Comparison of ENCODE assay signal across 9 cellular contexts in the genomic region with DNA sequence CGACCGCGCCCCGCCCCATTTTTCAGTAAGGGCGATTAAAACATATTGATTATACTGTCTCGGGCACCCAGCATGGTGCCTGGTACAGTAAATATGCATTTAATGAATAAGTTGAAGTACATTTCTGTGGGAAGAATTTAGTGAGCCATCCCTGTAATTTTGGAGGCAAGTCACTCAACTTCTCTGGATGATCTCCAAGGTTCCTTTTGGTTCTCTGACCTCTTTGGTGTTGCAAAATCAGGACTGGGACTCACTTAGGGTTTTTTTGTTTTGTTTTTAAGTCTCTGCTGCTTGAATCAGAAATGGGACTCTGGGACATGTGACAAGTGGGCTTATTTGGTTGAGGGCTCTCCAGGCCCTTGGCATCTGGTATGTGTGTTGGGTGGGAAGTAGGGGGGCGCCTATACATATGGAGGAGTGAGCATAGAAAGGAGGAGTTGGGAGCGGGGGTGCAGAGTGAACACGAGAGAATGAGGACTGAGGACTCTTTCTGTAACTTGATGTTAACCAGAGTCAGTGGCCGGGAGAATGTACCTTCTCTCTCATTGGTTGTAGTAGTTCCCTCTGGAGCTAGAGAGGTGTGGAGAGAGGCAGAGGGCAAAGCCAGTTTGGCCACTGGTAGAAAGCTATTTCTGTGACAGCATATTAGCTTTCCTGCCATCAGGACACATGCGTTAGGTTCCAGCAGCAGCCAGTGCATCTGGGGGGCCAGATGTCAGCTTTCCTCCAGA. TPM values are rescaled to one million over a fixed set of nuclear protein-coding genes. Genes with fewer than 3 reads are reported as not detected.
DNase-seq lines count a peak whose midpoint lies in the region; ATAC-seq and TF ChIP-seq lines count a peak whose summit lies in the region.
"Had no signal": no experiment of that assay in that cellular context is flagged by ENCODE, and none has a peak within 500 bp of the region (broad histone marks: within the 10 kb centered on the region; RNA-seq: fewer than 3 reads in every experiment).

No MANE protein-coding gene starts in this region.

- H2AFZ ChIP-seq in OCI-LY3 (ENCODE audit: low read depth, low read length) (no peak overlapping the region), osteoblast (ENCODE audit: low read length) (peak overlapping the region; percentile 30)

- no peak for DNase-seq in CD8-positive, alpha-beta T cell
- no peak for DNase-seq in endothelial cell (ENCODE audit: low spot score)
- DNase-seq in osteoblast (ENCODE audit: insufficient read length, low spot score, missing footprints), result peak; percentile 53
- no peak for DNase-seq in DMS53 treated with DMSO at 0.1 percent for 48 hours (lab: John Stamatoyannopoulos, UW; ENCODE audit: unreplicated experiment)

- H3K4me2 ChIP-seq in OCI-LY3 (ENCODE audit: low read length) (peak overlapping the region; percentile 90), osteoblast (ENCODE audit: insufficient read depth, low read length) (peak overlapping the region; percentile 98)

- no peak for TF ChIP-seq CTCF in CD8-positive, alpha-beta T cell (IDR thresholded peaks at IDR 0.05)
- peak; percentile 33 for TF ChIP-seq CTCF in OCI-LY3 (IDR thresholded peaks at IDR 0.05; ENCODE audit: low read depth, low read length)
- TF ChIP-seq CTCF in endothelial cell (IDR thresholded peaks at IDR 0.05; ENCODE audit: unreplicated experiment), result no peak
- no peak for TF ChIP-seq CTCF in osteoblast (IDR thresholded peaks at IDR 0.05; ENCODE audit: extremely low read depth, low read depth, low read length)

- H3K9me3 ChIP-seq in CD8-positive, alpha-beta T cell (ENCODE audit: low read length), result no peaks in the 10 kb centered on the region
- H3K9me3 ChIP-seq in OCI-LY3 (ENCODE audit: insufficient read depth, low read length), result no peaks in the 10 kb centered on the region
- H3K9me3 ChIP-seq in osteoblast (ENCODE audit: low read depth, low read length), result no peaks in the 10 kb centered on the region
- H3K9me3 ChIP-seq: body of pancreas had no signal

- intact Hi-C loops in CD8-positive, alpha-beta T cell (cut with DNase I, micrococcal nuclease), result loop anchor here (2.0 to 5.0 kb wide), 5 partner anchors 59 to 1211 kb away; a partner anchor contains a TSS

- peaks cover 9% of the 10 kb centered on the region; the same call in 1 of the 2 replicates for H4K20me1 ChIP-seq in OCI-LY3 (ENCODE audit: insufficient read depth, low read length)
- H4K20me1 ChIP-seq in osteoblast (ENCODE audit: insufficient read depth, low read length), result peaks cover 3% of the 10 kb centered on the region

- H3K27ac ChIP-seq in CD8-positive, alpha-beta T cell (ENCODE audit: low read depth, low read length), result no peak overlapping the region
- H3K27ac ChIP-seq in OCI-LY3 (ENCODE audit: low read length) (no peak overlapping the region), osteoblast (ENCODE audit: low read depth, low read length) (peak overlapping the region; percentile 78)

- H3K36me3 ChIP-seq in CD8-positive, alpha-beta T cell (ENCODE audit: insufficient read depth, low read length), result no peaks in the 10 kb centered on the region
- H3K36me3 ChIP-seq in OCI-LY3 (replicated peaks; ENCODE audit: low read depth, low read length) (no peaks in the 10 kb centered on the region), osteoblast (ENCODE audit: insufficient read depth, low read length) (no peaks in the 10 kb centered on the region)

- H3K27ac Mint-ChIP-seq in CD8-positive, alpha-beta T cell, result no peak overlapping the region
- H3K27ac Mint-ChIP-seq in endothelial cell (ENCODE audit: unreplicated experiment), result peak overlapping the region; percentile 5

- H3K27me3 ChIP-seq in CD8-positive, alpha-beta T cell (ENCODE audit: insufficient read depth, low read length), result no peaks in the 10 kb centered on the region
- H3K27me3 ChIP-seq in OCI-LY3 (ENCODE audit: low read depth, low read length), result peaks cover 12% of the 10 kb centered on the region
- H3K27me3 ChIP-seq in osteoblast (ENCODE audit: insufficient read depth, low read length), result no peaks in the 10 kb centered on the region
- H3K27me3 ChIP-seq: body of pancreas had no signal

- peak overlapping the region; percentile 75; the same call in 1 of the 2 replicates for H3K9ac ChIP-seq in OCI-LY3 (ENCODE audit: low read length)

- H3K4me1 Mint-ChIP-seq in CD8-positive, alpha-beta T cell (ENCODE audit: low read depth), result peaks cover 32% of the 10 kb centered on the region
- peaks cover 9% of the 10 kb centered on the region for H3K4me1 Mint-ChIP-seq in endothelial cell (ENCODE audit: unreplicated experiment)

- ATAC-seq in CD8-positive, alpha-beta T cell, result no peak
- ATAC-seq in HG02981 (IDR thresholded peaks at IDR 0.05; ENCODE audit: unreplicated experiment) (no peak), HG02885 (IDR thresholded peaks at IDR 0.05; ENCODE audit: poor library complexity, unreplicated experiment) (no peak), GM19467 (IDR thresholded peaks at IDR 0.05; ENCODE audit: unreplicated experiment) (no peak)

- POLR2A ChIA-PET in CD8-positive, alpha-beta T cell (lab: Charles Lee), result no interaction called here

- H3K4me3 Mint-ChIP-seq in CD8-positive, alpha-beta T cell, result peak overlapping the region; percentile 90
- H3K4me3 Mint-ChIP-seq in endothelial cell (ENCODE audit: unreplicated experiment), result peak overlapping the region; percentile 73

- H3K36me3 Mint-ChIP-seq in CD8-positive, alpha-beta T cell, result peaks cover 8% of the 10 kb centered on the region
- H3K36me3 Mint-ChIP-seq in endothelial cell (ENCODE audit: low read depth, unreplicated experiment), result no peaks in the 10 kb centered on the region

- H3K79me2 ChIP-seq in OCI-LY3 (ENCODE audit: low read length), result peaks cover 33% of the 10 kb centered on the region
- peaks cover 59% of the 10 kb centered on the region for H3K79me2 ChIP-seq in osteoblast (ENCODE audit: insufficient read depth, low read length)

- no peaks in the 10 kb centered on the region for H3K9me3 Mint-ChIP-seq in CD8-positive, alpha-beta T cell
- H3K9me3 Mint-ChIP-seq in endothelial cell (ENCODE audit: unreplicated experiment), result no peaks in the 10 kb centered on the region

- H3K27me3 Mint-ChIP-seq in CD8-positive, alpha-beta T cell (ENCODE audit: low read depth), result peaks cover 2% of the 10 kb centered on the region
- H3K27me3 Mint-ChIP-seq in endothelial cell (ENCODE audit: unreplicated experiment), result peaks cover 9% of the 10 kb centered on the region

- CTCF ChIA-PET in CD8-positive, alpha-beta T cell (lab: Charles Lee), result interaction anchor here (1.0 to 1.5 kb wide), 2 partner anchors 26 to 133 kb away, joined by 3 to 11 read pairs; no protein-coding TSS in a partner anchor

- no peak overlapping the region for H3K4me3 ChIP-seq in CD8-positive, alpha-beta T cell (ENCODE audit: low read depth, low read length)
- H3K4me3 ChIP-seq in OCI-LY3 (ENCODE audit: low read length), result peak overlapping the region; percentile 76
- peak overlapping the region; percentile 89 for H3K4me3 ChIP-seq in osteoblast (ENCODE audit: insufficient read depth, low read length)

- peaks cover 18% of the 10 kb centered on the region for H3K4me1 ChIP-seq in CD8-positive, alpha-beta T cell (ENCODE audit: insufficient read depth, low read length)
- peaks cover 46% of the 10 kb centered on the region for H3K4me1 ChIP-seq in OCI-LY3 (ENCODE audit: low read length)
- peaks cover 45% of the 10 kb centered on the region for H3K4me1 ChIP-seq in osteoblast (ENCODE audit: insufficient read depth, low read length)

RNA-seq across cellular contexts. Expression of a gene that starts 1.9 kb away (rescaled TPM):
- 1 to 10 TPM; 7.2 to 7.4 TPM for total RNA-seq in CD8-positive, alpha-beta T cell
- total RNA-seq in endothelial cell (ENCODE audit: unreplicated experiment) (4.6 TPM), osteoblast (31.5 and 32.7 TPM in 2 replicates)

RNA-seq across cellular contexts. Expression of a gene that starts 49.8 kb away (rescaled TPM):
- total RNA-seq in CD8-positive, alpha-beta T cell, result 10 to 100 TPM; 36.4 to 40.3 TPM
- total RNA-seq in endothelial cell (ENCODE audit: unreplicated experiment), result 8.3 TPM
- total RNA-seq in osteoblast, result 8.3 and 9.0 TPM in 2 replicates
